ENCODE assay signal across 1 cellular context in the genomic region with DNA sequence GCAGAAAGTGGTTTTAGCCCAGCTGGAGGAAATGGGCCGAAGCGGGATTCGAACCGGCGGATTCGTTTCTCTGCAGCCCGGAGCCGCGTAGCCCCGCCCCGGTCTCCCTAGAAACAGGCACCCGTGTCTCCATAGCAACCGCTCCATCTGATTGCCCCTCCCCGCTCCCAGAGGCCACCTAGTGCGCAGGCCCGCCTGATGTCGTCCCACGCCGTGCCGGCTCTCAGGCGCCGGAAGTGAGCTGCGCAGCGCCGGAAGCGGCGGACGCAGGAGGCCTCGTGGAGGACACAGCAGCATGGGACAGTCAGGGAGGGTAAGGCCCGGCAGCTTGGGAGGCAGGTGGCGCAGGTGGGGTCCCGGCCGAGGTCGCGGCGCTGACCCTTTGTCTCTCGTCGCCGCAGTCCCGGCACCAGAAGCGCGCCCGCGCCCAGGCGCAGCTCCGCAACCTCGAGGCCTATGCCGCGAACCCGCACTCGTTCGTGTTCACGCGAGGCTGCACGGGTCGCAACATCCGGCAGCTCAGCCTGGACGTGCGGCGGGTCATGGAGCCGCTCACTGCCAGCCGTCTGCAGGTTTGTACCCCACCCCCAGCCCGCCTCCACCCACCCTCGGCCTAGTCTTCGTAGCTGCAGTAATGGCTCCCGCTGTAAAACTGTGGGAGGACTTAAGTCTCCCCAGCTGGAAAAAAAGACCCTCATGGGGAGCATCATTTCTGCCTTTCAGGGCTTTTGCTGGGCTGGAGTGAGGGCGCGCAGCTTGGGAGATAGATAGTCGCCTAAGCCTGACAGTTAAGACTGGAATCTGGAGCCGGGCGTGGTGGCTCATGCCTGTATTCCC.
TF ChIP-seq lines count a peak whose summit lies in the region.

A gene with protein sequence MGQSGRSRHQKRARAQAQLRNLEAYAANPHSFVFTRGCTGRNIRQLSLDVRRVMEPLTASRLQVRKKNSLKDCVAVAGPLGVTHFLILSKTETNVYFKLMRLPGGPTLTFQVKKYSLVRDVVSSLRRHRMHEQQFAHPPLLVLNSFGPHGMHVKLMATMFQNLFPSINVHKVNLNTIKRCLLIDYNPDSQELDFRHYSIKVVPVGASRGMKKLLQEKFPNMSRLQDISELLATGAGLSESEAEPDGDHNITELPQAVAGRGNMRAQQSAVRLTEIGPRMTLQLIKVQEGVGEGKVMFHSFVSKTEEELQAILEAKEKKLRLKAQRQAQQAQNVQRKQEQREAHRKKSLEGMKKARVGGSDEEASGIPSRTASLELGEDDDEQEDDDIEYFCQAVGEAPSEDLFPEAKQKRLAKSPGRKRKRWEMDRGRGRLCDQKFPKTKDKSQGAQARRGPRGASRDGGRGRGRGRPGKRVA (plus strand): TSS at position 263 of the 837 bp plus-strand sequence. CDS start 33 bp downstream, at position 296.

TF ChIP-seq in HepG2, 621 proteins besides CTCF, POLR2A, EP300 and RAD21 (continued from another document and continues in another):
- TF ChIP-seq, protein P1, sequence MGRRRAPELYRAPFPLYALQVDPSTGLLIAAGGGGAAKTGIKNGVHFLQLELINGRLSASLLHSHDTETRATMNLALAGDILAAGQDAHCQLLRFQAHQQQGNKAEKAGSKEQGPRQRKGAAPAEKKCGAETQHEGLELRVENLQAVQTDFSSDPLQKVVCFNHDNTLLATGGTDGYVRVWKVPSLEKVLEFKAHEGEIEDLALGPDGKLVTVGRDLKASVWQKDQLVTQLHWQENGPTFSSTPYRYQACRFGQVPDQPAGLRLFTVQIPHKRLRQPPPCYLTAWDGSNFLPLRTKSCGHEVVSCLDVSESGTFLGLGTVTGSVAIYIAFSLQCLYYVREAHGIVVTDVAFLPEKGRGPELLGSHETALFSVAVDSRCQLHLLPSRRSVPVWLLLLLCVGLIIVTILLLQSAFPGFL (CRISPR knock-in tag; IDR thresholded peaks at IDR 0.05): no peak
- TF ChIP-seq, protein P2, sequence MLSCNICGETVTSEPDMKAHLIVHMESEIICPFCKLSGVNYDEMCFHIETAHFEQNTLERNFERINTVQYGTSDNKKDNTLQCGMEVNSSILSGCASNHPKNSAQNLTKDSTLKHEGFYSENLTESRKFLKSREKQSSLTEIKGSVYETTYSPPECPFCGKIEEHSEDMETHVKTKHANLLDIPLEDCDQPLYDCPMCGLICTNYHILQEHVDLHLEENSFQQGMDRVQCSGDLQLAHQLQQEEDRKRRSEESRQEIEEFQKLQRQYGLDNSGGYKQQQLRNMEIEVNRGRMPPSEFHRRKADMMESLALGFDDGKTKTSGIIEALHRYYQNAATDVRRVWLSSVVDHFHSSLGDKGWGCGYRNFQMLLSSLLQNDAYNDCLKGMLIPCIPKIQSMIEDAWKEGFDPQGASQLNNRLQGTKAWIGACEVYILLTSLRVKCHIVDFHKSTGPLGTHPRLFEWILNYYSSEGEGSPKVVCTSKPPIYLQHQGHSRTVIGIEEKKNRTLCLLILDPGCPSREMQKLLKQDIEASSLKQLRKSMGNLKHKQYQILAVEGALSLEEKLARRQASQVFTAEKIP (CRISPR knock-in tag; IDR thresholded peaks at IDR 0.05; ENCODE audit: borderline replicate concordance): no peak
- TF ChIP-seq SATB2 (CRISPR knock-in tag; IDR thresholded peaks at IDR 0.05): 0 out of 2 replicates have a peak, but pooled peaks have one; percentile 47
- TF ChIP-seq EEA1 (CRISPR knock-in tag; IDR thresholded peaks at IDR 0.05; ENCODE audit: borderline replicate concordance): peak; percentile 91
- 0 out of 2 replicates have a peak, but pooled peaks have one; percentile 27 for TF ChIP-seq NFYC (CRISPR knock-in tag; IDR thresholded peaks at IDR 0.05)
- TF ChIP-seq GATAD2A (CRISPR knock-in tag; IDR thresholded peaks at IDR 0.05): peak; percentile 37; the same call in 1 of the 2 replicates
- 0 out of 2 replicates have a peak, but pooled peaks have one; percentile 54 for TF ChIP-seq ZNF749 (CRISPR knock-in tag; IDR thresholded peaks at IDR 0.05; ENCODE audit: borderline replicate concordance)
- peak; percentile 91 for TF ChIP-seq CREB1 (IDR thresholded peaks at IDR 0.05)
- peak; percentile 93 for TF ChIP-seq CREB1 (CRISPR knock-in tag; IDR thresholded peaks at IDR 0.05)
- no peak for TF ChIP-seq BRCA1 (CRISPR knock-in tag; IDR thresholded peaks at IDR 0.05)
- peak; percentile 99 for TF ChIP-seq MXD4 (CRISPR knock-in tag; IDR thresholded peaks at IDR 0.05)
- TF ChIP-seq, protein P3, sequence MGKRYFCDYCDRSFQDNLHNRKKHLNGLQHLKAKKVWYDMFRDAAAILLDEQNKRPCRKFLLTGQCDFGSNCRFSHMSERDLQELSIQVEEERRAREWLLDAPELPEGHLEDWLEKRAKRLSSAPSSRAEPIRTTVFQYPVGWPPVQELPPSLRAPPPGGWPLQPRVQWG (CRISPR knock-in tag; IDR thresholded peaks at IDR 0.05; ENCODE audit: borderline replicate concordance, low read depth): no peak
- TF ChIP-seq ZNF556 (CRISPR knock-in tag; IDR thresholded peaks at IDR 0.05; ENCODE audit: borderline replicate concordance): peak; percentile 75; the same call in 1 of the 2 replicates
- no peak for TF ChIP-seq CC2D1A (CRISPR knock-in tag; IDR thresholded peaks at IDR 0.05)
- no peak for TF ChIP-seq ZNF367 (CRISPR knock-in tag; IDR thresholded peaks at IDR 0.05; ENCODE audit: borderline replicate concordance)
- peak; percentile 28; the same call in 1 of the 2 replicates for TF ChIP-seq MEIS2 (CRISPR knock-in tag; IDR thresholded peaks at IDR 0.05)
- no peak for TF ChIP-seq ZKSCAN8 (CRISPR knock-in tag; IDR thresholded peaks at IDR 0.05; ENCODE audit: borderline replicate concordance)
- peak; percentile 69; the same call in 1 of the 2 replicates for TF ChIP-seq ZNF724P (CRISPR knock-in tag; IDR thresholded peaks at IDR 0.05; ENCODE audit: borderline replicate concordance)
- TF ChIP-seq, protein P4, sequence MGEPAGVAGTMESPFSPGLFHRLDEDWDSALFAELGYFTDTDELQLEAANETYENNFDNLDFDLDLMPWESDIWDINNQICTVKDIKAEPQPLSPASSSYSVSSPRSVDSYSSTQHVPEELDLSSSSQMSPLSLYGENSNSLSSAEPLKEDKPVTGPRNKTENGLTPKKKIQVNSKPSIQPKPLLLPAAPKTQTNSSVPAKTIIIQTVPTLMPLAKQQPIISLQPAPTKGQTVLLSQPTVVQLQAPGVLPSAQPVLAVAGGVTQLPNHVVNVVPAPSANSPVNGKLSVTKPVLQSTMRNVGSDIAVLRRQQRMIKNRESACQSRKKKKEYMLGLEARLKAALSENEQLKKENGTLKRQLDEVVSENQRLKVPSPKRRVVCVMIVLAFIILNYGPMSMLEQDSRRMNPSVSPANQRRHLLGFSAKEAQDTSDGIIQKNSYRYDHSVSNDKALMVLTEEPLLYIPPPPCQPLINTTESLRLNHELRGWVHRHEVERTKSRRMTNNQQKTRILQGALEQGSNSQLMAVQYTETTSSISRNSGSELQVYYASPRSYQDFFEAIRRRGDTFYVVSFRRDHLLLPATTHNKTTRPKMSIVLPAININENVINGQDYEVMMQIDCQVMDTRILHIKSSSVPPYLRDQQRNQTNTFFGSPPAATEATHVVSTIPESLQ (CRISPR knock-in tag; conservative IDR thresholded peaks at IDR 0.05): no peak
- no peak for TF ChIP-seq NFE2L2 (IDR thresholded peaks at IDR 0.05; ENCODE audit: low read length)
- TF ChIP-seq SMARCE1 (IDR thresholded peaks at IDR 0.05; ENCODE audit: borderline replicate concordance): no peak
- TF ChIP-seq SP140L (CRISPR knock-in tag; IDR thresholded peaks at IDR 0.05; ENCODE audit: borderline replicate concordance): no peak
- TF ChIP-seq ZNF10 (CRISPR knock-in tag; IDR thresholded peaks at IDR 0.05; ENCODE audit: borderline replicate concordance, low read depth): no peak
- TF ChIP-seq STAG1 (CRISPR knock-in tag; IDR thresholded peaks at IDR 0.05): no peak
- TF ChIP-seq, protein P5, sequence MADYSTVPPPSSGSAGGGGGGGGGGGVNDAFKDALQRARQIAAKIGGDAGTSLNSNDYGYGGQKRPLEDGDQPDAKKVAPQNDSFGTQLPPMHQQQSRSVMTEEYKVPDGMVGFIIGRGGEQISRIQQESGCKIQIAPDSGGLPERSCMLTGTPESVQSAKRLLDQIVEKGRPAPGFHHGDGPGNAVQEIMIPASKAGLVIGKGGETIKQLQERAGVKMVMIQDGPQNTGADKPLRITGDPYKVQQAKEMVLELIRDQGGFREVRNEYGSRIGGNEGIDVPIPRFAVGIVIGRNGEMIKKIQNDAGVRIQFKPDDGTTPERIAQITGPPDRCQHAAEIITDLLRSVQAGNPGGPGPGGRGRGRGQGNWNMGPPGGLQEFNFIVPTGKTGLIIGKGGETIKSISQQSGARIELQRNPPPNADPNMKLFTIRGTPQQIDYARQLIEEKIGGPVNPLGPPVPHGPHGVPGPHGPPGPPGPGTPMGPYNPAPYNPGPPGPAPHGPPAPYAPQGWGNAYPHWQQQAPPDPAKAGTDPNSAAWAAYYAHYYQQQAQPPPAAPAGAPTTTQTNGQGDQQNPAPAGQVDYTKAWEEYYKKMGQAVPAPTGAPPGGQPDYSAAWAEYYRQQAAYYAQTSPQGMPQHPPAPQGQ (CRISPR knock-in tag; IDR thresholded peaks at IDR 0.05; ENCODE audit: borderline replicate concordance): no peak
- no peak for TF ChIP-seq NFRKB (IDR thresholded peaks at IDR 0.05)
- 0 out of 2 replicates have a peak, but pooled peaks have one; percentile 47 for TF ChIP-seq ZNF720 (CRISPR knock-in tag; IDR thresholded peaks at IDR 0.05)
- peak; percentile 43; the same call in 1 of the 2 replicates for TF ChIP-seq ZNF891 (CRISPR knock-in tag; IDR thresholded peaks at IDR 0.05)
- TF ChIP-seq FOXK1 (CRISPR knock-in tag; IDR thresholded peaks at IDR 0.05; ENCODE audit: borderline replicate concordance, low read depth): peak; percentile 91; the same call in 1 of the 2 replicates
- TF ChIP-seq PHF5A (CRISPR knock-in tag; IDR thresholded peaks at IDR 0.05; ENCODE audit: low read depth, unreplicated experiment): no peak
- TF ChIP-seq NBN (conservative IDR thresholded peaks at IDR 0.05): no peak
- no peak; the same call in 1 of the 2 replicates for TF ChIP-seq SP4 (CRISPR knock-in tag; IDR thresholded peaks at IDR 0.05)
- TF ChIP-seq, protein P6, sequence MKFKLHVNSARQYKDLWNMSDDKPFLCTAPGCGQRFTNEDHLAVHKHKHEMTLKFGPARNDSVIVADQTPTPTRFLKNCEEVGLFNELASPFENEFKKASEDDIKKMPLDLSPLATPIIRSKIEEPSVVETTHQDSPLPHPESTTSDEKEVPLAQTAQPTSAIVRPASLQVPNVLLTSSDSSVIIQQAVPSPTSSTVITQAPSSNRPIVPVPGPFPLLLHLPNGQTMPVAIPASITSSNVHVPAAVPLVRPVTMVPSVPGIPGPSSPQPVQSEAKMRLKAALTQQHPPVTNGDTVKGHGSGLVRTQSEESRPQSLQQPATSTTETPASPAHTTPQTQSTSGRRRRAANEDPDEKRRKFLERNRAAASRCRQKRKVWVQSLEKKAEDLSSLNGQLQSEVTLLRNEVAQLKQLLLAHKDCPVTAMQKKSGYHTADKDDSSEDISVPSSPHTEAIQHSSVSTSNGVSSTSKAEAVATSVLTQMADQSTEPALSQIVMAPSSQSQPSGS (CRISPR knock-in tag; IDR thresholded peaks at IDR 0.05): peak; percentile 58; the same call in 1 of the 2 replicates
- TF ChIP-seq, protein P7, sequence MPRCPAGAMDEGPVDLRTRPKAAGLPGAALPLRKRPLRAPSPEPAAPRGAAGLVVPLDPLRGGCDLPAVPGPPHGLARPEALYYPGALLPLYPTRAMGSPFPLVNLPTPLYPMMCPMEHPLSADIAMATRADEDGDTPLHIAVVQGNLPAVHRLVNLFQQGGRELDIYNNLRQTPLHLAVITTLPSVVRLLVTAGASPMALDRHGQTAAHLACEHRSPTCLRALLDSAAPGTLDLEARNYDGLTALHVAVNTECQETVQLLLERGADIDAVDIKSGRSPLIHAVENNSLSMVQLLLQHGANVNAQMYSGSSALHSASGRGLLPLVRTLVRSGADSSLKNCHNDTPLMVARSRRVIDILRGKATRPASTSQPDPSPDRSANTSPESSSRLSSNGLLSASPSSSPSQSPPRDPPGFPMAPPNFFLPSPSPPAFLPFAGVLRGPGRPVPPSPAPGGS (CRISPR knock-in tag; IDR thresholded peaks at IDR 0.05): peak; percentile 41; the same call in 1 of the 2 replicates
- TF ChIP-seq, protein P8, sequence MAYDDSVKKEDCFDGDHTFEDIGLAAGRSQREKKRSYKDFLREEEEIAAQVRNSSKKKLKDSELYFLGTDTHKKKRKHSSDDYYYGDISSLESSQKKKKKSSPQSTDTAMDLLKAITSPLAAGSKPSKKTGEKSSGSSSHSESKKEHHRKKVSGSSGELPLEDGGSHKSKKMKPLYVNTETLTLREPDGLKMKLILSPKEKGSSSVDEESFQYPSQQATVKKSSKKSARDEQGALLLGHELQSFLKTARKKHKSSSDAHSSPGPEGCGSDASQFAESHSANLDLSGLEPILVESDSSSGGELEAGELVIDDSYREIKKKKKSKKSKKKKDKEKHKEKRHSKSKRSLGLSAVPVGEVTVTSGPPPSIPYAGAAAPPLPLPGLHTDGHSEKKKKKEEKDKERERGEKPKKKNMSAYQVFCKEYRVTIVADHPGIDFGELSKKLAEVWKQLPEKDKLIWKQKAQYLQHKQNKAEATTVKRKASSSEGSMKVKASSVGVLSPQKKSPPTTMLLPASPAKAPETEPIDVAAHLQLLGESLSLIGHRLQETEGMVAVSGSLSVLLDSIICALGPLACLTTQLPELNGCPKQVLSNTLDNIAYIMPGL (CRISPR knock-in tag; IDR thresholded peaks at IDR 0.05; ENCODE audit: borderline replicate concordance in 1 of 2, low read depth in 1 of 2): peak; percentile 58 to 69; a peak in 3 of 4 replicates
- TF ChIP-seq, protein P9, sequence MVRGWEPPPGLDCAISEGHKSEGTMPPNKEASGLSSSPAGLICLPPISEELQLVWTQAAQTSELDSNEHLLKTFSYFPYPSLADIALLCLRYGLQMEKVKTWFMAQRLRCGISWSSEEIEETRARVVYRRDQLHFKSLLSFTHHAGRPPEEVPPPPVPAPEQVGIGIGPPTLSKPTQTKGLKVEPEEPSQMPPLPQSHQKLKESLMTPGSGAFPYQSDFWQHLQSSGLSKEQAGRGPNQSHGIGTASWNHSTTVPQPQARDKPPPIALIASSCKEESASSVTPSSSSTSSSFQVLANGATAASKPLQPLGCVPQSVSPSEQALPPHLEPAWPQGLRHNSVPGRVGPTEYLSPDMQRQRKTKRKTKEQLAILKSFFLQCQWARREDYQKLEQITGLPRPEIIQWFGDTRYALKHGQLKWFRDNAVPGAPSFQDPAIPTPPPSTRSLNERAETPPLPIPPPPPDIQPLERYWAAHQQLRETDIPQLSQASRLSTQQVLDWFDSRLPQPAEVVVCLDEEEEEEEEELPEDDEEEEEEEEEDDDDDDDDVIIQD (CRISPR knock-in tag; IDR thresholded peaks at IDR 0.05; ENCODE audit: low read depth): no peak
- no peak for TF ChIP-seq CBX1 (IDR thresholded peaks at IDR 0.05; ENCODE audit: low read depth)
- TF ChIP-seq, protein P10, sequence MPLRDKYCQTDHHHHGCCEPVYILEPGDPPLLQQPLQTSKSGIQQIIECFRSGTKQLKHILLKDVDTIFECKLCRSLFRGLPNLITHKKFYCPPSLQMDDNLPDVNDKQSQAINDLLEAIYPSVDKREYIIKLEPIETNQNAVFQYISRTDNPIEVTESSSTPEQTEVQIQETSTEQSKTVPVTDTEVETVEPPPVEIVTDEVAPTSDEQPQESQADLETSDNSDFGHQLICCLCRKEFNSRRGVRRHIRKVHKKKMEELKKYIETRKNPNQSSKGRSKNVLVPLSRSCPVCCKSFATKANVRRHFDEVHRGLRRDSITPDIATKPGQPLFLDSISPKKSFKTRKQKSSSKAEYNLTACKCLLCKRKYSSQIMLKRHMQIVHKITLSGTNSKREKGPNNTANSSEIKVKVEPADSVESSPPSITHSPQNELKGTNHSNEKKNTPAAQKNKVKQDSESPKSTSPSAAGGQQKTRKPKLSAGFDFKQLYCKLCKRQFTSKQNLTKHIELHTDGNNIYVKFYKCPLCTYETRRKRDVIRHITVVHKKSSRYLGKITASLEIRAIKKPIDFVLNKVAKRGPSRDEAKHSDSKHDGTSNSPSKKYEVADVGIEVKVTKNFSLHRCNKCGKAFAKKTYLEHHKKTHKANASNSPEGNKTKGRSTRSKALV (CRISPR knock-in tag; IDR thresholded peaks at IDR 0.05): no peak
- peak; percentile 43; the same call in 1 of the 2 replicates for TF ChIP-seq PITX1 (CRISPR knock-in tag; IDR thresholded peaks at IDR 0.05)
